In genomic region chr2:164896634-164897033, GRCh38 we compare ENCODE assay signal across 8 cellular contexts. TPM values are rescaled to one million over a fixed set of nuclear protein-coding genes. Genes with fewer than 3 reads are reported as not detected.
A peak's percentile ranks its signal among the peaks of the same experiment; 100 is the strongest.
DNase-seq lines count a peak whose midpoint lies in the region; ATAC-seq and TF ChIP-seq lines count a peak whose summit lies in the region.

No MANE protein-coding gene starts in this region.

- TF ChIP-seq RAD21 in IMR-90 (IDR thresholded peaks at IDR 0.05; ENCODE audit: low read length) = no peak

- no peak overlapping the region for H2BK20ac ChIP-seq in IMR-90 (ENCODE audit: low read depth, low read length)

- no peak overlapping the region for H2AK9ac ChIP-seq in IMR-90 (replicated peaks; ENCODE audit: low read depth, low read length, poor library complexity)

- no peak overlapping the region for H4K5ac ChIP-seq in IMR-90 (ENCODE audit: low read depth, low read length)

- peak overlapping the region; percentile 87 for H2BK5ac ChIP-seq in IMR-90 (ENCODE audit: low read depth, low read length, poor library complexity, severe bottlenecking)

- BruUV-seq in IMR-90 (replicated peaks; lab: Mats Ljungman, UMichigan) = no TSS peak

- H3K4me3 Mint-ChIP-seq in CD4-positive, alpha-beta T cell = no peak overlapping the region

- 0 out of 2 replicates have a peak, but pooled peaks cover 3% of the 10 kb centered on the region for H3K9me1 ChIP-seq in IMR-90 (ENCODE audit: insufficient read depth, low read length)

- H3K4me3 ChIP-seq in IMR-90 (ENCODE audit: insufficient read depth, low read depth, low read length) (no peak overlapping the region), psoas muscle (no peak overlapping the region)

- H2AFZ ChIP-seq in IMR-90 (replicated peaks; ENCODE audit: low read length, poor library complexity) = no peak overlapping the region

- H3K27ac Mint-ChIP-seq in CD4-positive, alpha-beta T cell = no peak overlapping the region

- no peaks in the 10 kb centered on the region for H3K4me1 Mint-ChIP-seq in CD4-positive, alpha-beta T cell (ENCODE audit: low read depth)

- no peaks in the 10 kb centered on the region for H3K36me3 Mint-ChIP-seq in CD4-positive, alpha-beta T cell (ENCODE audit: low read depth)

- intact Hi-C loops in IMR-90 (cut with micrococcal nuclease) (no loop called here), psoas muscle (cut with DNase I) (no loop called here)
- intact Hi-C loops in CD4-positive, alpha-beta T cell (cut with DNase I, micrococcal nuclease) = no loop called here

- H3K9ac ChIP-seq in IMR-90 (ENCODE audit: low read depth, low read length) = no peak overlapping the region

- POLR2A ChIA-PET in IMR-90 (lab: Charles Lee; ENCODE audit: unreplicated experiment) = no interaction called here
- POLR2A ChIA-PET in CD4-positive, alpha-beta T cell (lab: Charles Lee) = no interaction called here

- H3K36me3 ChIP-seq in IMR-90 (ENCODE audit: control insufficient read depth, insufficient read depth, low read length) (no peaks in the 10 kb centered on the region), psoas muscle (ENCODE audit: insufficient read depth in 1 of 2, low read depth in 1 of 2) (no peaks in the 10 kb centered on the region)

- CTCF ChIA-PET in IMR-90 (lab: Yijun Ruan, JAX) = interaction anchor here (1.1 kb wide), 1 partner anchor 13 kb away, joined by 3 read pairs; no protein-coding TSS in a partner anchor
- CTCF ChIA-PET in CD4-positive, alpha-beta T cell (lab: Charles Lee) = interaction anchor here (1.2 kb wide), 1 partner anchor 18 kb away, joined by 3 read pairs; no protein-coding TSS in a partner anchor

- no peaks in the 10 kb centered on the region for H3K27me3 Mint-ChIP-seq in CD4-positive, alpha-beta T cell

- no peak overlapping the region for H3K4me2 ChIP-seq in IMR-90 (ENCODE audit: low read depth, low read length)

- no peak overlapping the region for H2AK5ac ChIP-seq in IMR-90 (ENCODE audit: low read depth, low read length)

- dilution Hi-C loops in IMR-90 (cut with HindIII; ENCODE audit: low sequenced_read_pairs, unreplicated experiment) = no loop called here

- in situ Hi-C loops in IMR-90 (cut with MboI; ENCODE audit: low sequenced_read_pairs) = no loop called here

- no peak overlapping the region; the same call in 2 of the 3 replicates for H2BK15ac ChIP-seq in IMR-90 (ENCODE audit: low read depth, low read length)

- H3K4me1 ChIP-seq in IMR-90 (ENCODE audit: control insufficient read depth, insufficient read depth, low read length) (peaks cover 5% of the 10 kb centered on the region), psoas muscle (no peaks in the 10 kb centered on the region)

- no peaks in the 10 kb centered on the region for H3K27me3 ChIP-seq in IMR-90 (ENCODE audit: control insufficient read depth, insufficient read depth, low read length)
- no peaks in the 10 kb centered on the region for H3K27me3 ChIP-seq in CD4-positive, alpha-beta T cell (ENCODE audit: control insufficient read depth, insufficient read depth, low read length)
- H3K27me3 ChIP-seq in psoas muscle (ENCODE audit: insufficient read depth in 3 of 3, low read length in 2 of 3) = no peaks in the 10 kb centered on the region

- WGBS in IMR-90 (ENCODE audit: extremely low coverage in 2 of 2, insufficient read length in 1 of 2), 2 experiments = no CpG with 5 or more reads among the region's 1 CpG
- 66 to 80% (median 74%) methylated on average over 1 of the region's 1 CpG for WGBS in psoas muscle, 3 donors

- ATAC-seq in GM18498 (IDR thresholded peaks at IDR 0.05; ENCODE audit: unreplicated experiment) (peak; percentile 97), GM21723 (IDR thresholded peaks at IDR 0.05; ENCODE audit: unreplicated experiment) (peak; percentile 95), IMR-90 (ENCODE audit: low read depth) (peak; percentile 80), psoas muscle (no peak)
- no peak for ATAC-seq in CD4-positive, alpha-beta T cell (ENCODE audit: poor library complexity)

- peaks cover 2% of the 10 kb centered on the region for H3K9me3 Mint-ChIP-seq in CD4-positive, alpha-beta T cell

- H3K14ac ChIP-seq in IMR-90 (replicated peaks; ENCODE audit: low read depth, low read length) = no peak overlapping the region

- H3K4ac ChIP-seq in IMR-90 (ENCODE audit: low read depth, low read length) = no peak overlapping the region

- TF ChIP-seq POLR2A in IMR-90 (IDR thresholded peaks at IDR 0.05; ENCODE audit: low read depth, low read length) = no peak

- H3K9me3 ChIP-seq in IMR-90 (ENCODE audit: control insufficient read depth, insufficient read depth, low read length) (no peaks in the 10 kb centered on the region), psoas muscle (no peaks in the 10 kb centered on the region)
- no peaks in the 10 kb centered on the region for H3K9me3 ChIP-seq in CD4-positive, alpha-beta T cell (ENCODE audit: control insufficient read depth, low read length)

- H2BK120ac ChIP-seq in IMR-90 (ENCODE audit: low read depth, low read length) = no peak overlapping the region

- no peak for TF ChIP-seq CTCF in IMR-90 (conservative IDR thresholded peaks at IDR 0.05; ENCODE audit: low read depth, low read length)
- no peak for TF ChIP-seq CTCF in CD4-positive, alpha-beta T cell (IDR thresholded peaks at IDR 0.05)
- TF ChIP-seq CTCF in psoas muscle (IDR thresholded peaks at IDR 0.05) = no peak

- peak; percentile 82 for DNase-seq in IMR-90
- no peak for DNase-seq in epithelial cell of prostate (ENCODE audit: low read depth, low spot score)
- no peak for DNase-seq in CD4-positive, alpha-beta T cell
- DNase-seq in pons (ENCODE audit: low spot score) = no peak
- DNase-seq in psoas muscle = no peak
- no peak for DNase-seq in T1000 (lab: John Stamatoyannopoulos, UW)

- H4K91ac ChIP-seq in IMR-90 (ENCODE audit: insufficient read depth, low read depth, low read length) = no peak overlapping the region

- H4K8ac ChIP-seq in IMR-90 (ENCODE audit: low read depth in 2 of 2, low read length in 2 of 2) = peak overlapping the region; percentile 60 to 76; a peak in 2 of 4 replicates

- peak overlapping the region; percentile 57; the same call in 1 of the 2 replicates for H3K27ac ChIP-seq in IMR-90 (ENCODE audit: insufficient read depth, low read length)
- peak overlapping the region; percentile 79 for H3K27ac ChIP-seq in epithelial cell of prostate
- H3K27ac ChIP-seq in CD4-positive, alpha-beta T cell (ENCODE audit: low read depth, low read length) = no peak overlapping the region
- no peak overlapping the region for H3K27ac ChIP-seq in psoas muscle

- no peaks in the 10 kb centered on the region; a peak in 1 of 4 replicates for H3K79me1 ChIP-seq in IMR-90 (ENCODE audit: low read depth in 1 of 2, low read length in 2 of 2)

- no peak overlapping the region for H3K18ac ChIP-seq in IMR-90 (ENCODE audit: low read depth, low read length)

- H3K56ac ChIP-seq in IMR-90 (ENCODE audit: extremely low read depth, insufficient read depth, low read length) = no peak overlapping the region

- no peaks in the 10 kb centered on the region for H4K20me1 ChIP-seq in IMR-90 (ENCODE audit: insufficient read depth, low read length)

- no peak overlapping the region for H3K23ac ChIP-seq in IMR-90 (ENCODE audit: low read depth, low read length)

TF ChIP-seq in IMR-90, 13 proteins besides CTCF, POLR2A, EP300 and RAD21:
- peak; percentile 72 for TF ChIP-seq NFE2L2 (IDR thresholded peaks at IDR 0.05; ENCODE audit: low read depth, low read length)
- no peak for TF ChIP-seq BHLHE40 (IDR thresholded peaks at IDR 0.05; ENCODE audit: low read depth, low read length)
- no peak for TF ChIP-seq SMC3 (IDR thresholded peaks at IDR 0.05; ENCODE audit: low read depth, low read length)
- TF ChIP-seq FOS (IDR thresholded peaks at IDR 0.05; ENCODE audit: low read depth, low read length) = peak; percentile 81
- TF ChIP-seq, protein P1, sequence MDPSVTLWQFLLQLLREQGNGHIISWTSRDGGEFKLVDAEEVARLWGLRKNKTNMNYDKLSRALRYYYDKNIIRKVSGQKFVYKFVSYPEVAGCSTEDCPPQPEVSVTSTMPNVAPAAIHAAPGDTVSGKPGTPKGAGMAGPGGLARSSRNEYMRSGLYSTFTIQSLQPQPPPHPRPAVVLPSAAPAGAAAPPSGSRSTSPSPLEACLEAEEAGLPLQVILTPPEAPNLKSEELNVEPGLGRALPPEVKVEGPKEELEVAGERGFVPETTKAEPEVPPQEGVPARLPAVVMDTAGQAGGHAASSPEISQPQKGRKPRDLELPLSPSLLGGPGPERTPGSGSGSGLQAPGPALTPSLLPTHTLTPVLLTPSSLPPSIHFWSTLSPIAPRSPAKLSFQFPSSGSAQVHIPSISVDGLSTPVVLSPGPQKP (IDR thresholded peaks at IDR 0.05; ENCODE audit: borderline replicate concordance, low read depth, low read length) = no peak
- no peak for TF ChIP-seq CEBPB (IDR thresholded peaks at IDR 0.05; ENCODE audit: low read depth, low read length)
- peak; percentile 17; the same call in 1 of the 2 replicates for TF ChIP-seq MAFK (IDR thresholded peaks at IDR 0.05; ENCODE audit: low read depth, low read length)
- no peak for TF ChIP-seq MXI1 (IDR thresholded peaks at IDR 0.05; ENCODE audit: borderline replicate concordance, low read depth, low read length)
- no peak for TF ChIP-seq RCOR1 (IDR thresholded peaks at IDR 0.05; ENCODE audit: insufficient replicate concordance, low read length)
- no peak for TF ChIP-seq CHD1 (IDR thresholded peaks at IDR 0.05; ENCODE audit: low read depth, low read length)

RNA-seq across cellular contexts. Expression of gene COBLL1, which starts 55.0 kb away (rescaled TPM):
- 1.1 and 2.2 TPM in 2 replicates for total RNA-seq in IMR-90 (2012; rRNA removed)
- polyA plus RNA-seq in IMR-90 (2012; rRNA removed) = 0.79 and 1.2 TPM in 2 replicates
- polyA plus RNA-seq in IMR-90 (2012; cell fraction: cytosol; rRNA removed) = 0.26 and 0.47 TPM in 2 replicates
- polyA plus RNA-seq in IMR-90 (2012; cell fraction: nucleus; rRNA removed; ENCODE audit: low replicate concordance) = 0.33 and 2.0 TPM in 2 replicates
- under 1 TPM in 1 of 2 experiments, not detected in 1; 0.53 TPM for total RNA-seq in CD4-positive, alpha-beta T cell
- 1 to 10 TPM; 3.4 to 6.1 (median 4.6) TPM for total RNA-seq in psoas muscle
- 1 to 10 TPM; 1.5 to 1.9 (median 1.5) TPM for polyA plus RNA-seq in psoas muscle

RNA-seq across cellular contexts. Expression of gene SLC38A11, which starts 58.7 kb away (rescaled TPM):
- under 0.01 and 0.18 TPM in 2 replicates for total RNA-seq in IMR-90 (2012; rRNA removed)
- 0.07 and 0.21 TPM in 2 replicates for polyA plus RNA-seq in IMR-90 (2012; rRNA removed)
- 0.02 TPM in 1 of 2 replicates, not detected in the other for polyA plus RNA-seq in IMR-90 (2012; cell fraction: cytosol; rRNA removed)
- polyA plus RNA-seq in IMR-90 (2012; cell fraction: nucleus; rRNA removed; ENCODE audit: low replicate concordance) = 0.09 and 1.0 TPM in 2 replicates
- not detected for total RNA-seq in CD4-positive, alpha-beta T cell
- 1 to 10 TPM in 2 of 4 donors, under 1 TPM in 2; 0.07 to 1.3 (median 0.79) TPM for total RNA-seq in psoas muscle
- polyA plus RNA-seq in psoas muscle = 1 to 10 TPM in 1 of 3 donors, under 1 TPM in 2; 0.18 to 1.6 (median 0.52) TPM

Comparison
In these comparisons a context has a peak if more than half of its experiments do, and no peak if none do; other contexts are left out.
1. ATAC-seq: peak in GM18498 (single experiment), GM21723 (single experiment) and IMR-90 (single experiment); none in CD4-positive, alpha-beta T cell (single experiment) and psoas muscle (0 of 4).
2. H3K27ac ChIP-seq: peak in IMR-90 (single experiment) and epithelial cell of prostate (single experiment); none in CD4-positive, alpha-beta T cell (single experiment) and psoas muscle (single experiment).